Comparison of ENCODE assay signal across 13 cellular contexts in the genomic region with DNA sequence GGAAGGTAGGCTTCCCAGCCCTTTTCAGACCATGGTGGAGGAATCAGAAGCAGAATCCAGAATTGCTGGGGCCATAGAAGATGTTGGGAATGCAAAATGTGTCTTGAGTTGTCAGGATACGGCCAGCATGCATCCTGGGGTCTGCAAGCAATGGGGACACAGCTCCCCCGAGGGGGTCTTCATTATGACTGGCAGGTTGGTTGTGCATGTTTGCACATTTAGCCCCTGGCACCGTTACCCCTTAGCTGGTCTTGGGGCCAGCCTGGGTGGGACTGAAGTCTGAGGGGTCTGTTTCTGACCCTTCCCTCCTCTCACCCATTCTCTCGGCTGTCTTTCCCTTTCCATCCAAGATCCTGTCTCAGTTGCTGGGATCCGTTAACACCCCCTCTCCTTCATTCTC. TPM values are rescaled to one million over a fixed set of nuclear protein-coding genes. Genes with fewer than 3 reads are reported as not detected.
A peak's percentile ranks its signal among the peaks of the same experiment; 100 is the strongest.
DNase-seq lines count a peak whose midpoint lies in the region; ATAC-seq and TF ChIP-seq lines count a peak whose summit lies in the region.
"Had no signal": no experiment of that assay in that cellular context is flagged by ENCODE, and none has a peak within 500 bp of the region (broad histone marks: within the 10 kb centered on the region; RNA-seq: fewer than 3 reads in every experiment).

No MANE protein-coding gene starts in this region.

- CTCF ChIA-PET in activated CD8-positive, alpha-beta T cell treated with anti-CD3 and anti-CD28 coated beads, Interleukin-2, amount 10 ng/mL, durations not matched to agents 7 days and 5 days (lab: Charles Lee) = interaction anchor here (1.5 to 4.9 kb wide), 6 partner anchors 10 to 127 kb away, joined by 4 to 243 read pairs (median 18); no protein-coding TSS in a partner anchor
- CTCF ChIA-PET in activated CD8-positive, alpha-beta T cell treated with anti-CD3 and anti-CD28 coated beads for 36 hours (lab: Charles Lee) = interaction anchor here (1.4 to 6.3 kb wide), 3 partner anchors 63 to 162 kb away, joined by 5 to 97 read pairs (median 7); no protein-coding TSS in a partner anchor

- H4K20me1 ChIP-seq in BLaER1 = no peaks in the 10 kb centered on the region

- ATAC-seq in activated CD8-positive, alpha-beta T cell treated with anti-CD3 and anti-CD28 coated beads, Interleukin-2, amount 10 ng/mL, durations not matched to agents 7 days and 5 days = no peak
- no peak for ATAC-seq in activated CD8-positive, alpha-beta T cell treated with anti-CD3 and anti-CD28 coated beads for 36 hours

- peaks cover 16% of the 10 kb centered on the region for H3K36me3 Mint-ChIP-seq in activated CD8-positive, alpha-beta T cell treated with anti-CD3 and anti-CD28 coated beads, Interleukin-2, amount 10 ng/mL, durations not matched to agents 7 days and 5 days (ENCODE audit: low read depth)
- peaks cover 20% of the 10 kb centered on the region for H3K36me3 Mint-ChIP-seq in activated CD8-positive, alpha-beta T cell treated with anti-CD3 and anti-CD28 coated beads for 36 hours (ENCODE audit: low read depth)
- H3K36me3 Mint-ChIP-seq: CD4-positive, CD25-positive, alpha-beta regulatory T cell had no signal

- peaks cover 21% of the 10 kb centered on the region for H3K9me3 ChIP-seq in BLaER1
- peaks cover 0 to 6% (median 6%) of the 10 kb centered on the region in 4 donors for H3K9me3 ChIP-seq in esophagus muscularis mucosa

- no peak overlapping the region for H3K27ac Mint-ChIP-seq in activated CD8-positive, alpha-beta T cell treated with anti-CD3 and anti-CD28 coated beads, Interleukin-2, amount 10 ng/mL, durations not matched to agents 7 days and 5 days
- H3K27ac Mint-ChIP-seq in activated CD8-positive, alpha-beta T cell treated with anti-CD3 and anti-CD28 coated beads for 36 hours = no peak overlapping the region
- H3K27ac Mint-ChIP-seq: B cell; CD8-positive, alpha-beta memory T cell; H9 had no signal

- TF ChIP-seq CTCF in activated CD8-positive, alpha-beta T cell treated with anti-CD3 and anti-CD28 coated beads for 36 hours (IDR thresholded peaks at IDR 0.05) = no peak
- TF ChIP-seq CTCF in esophagus muscularis mucosa (IDR thresholded peaks at IDR 0.05) = no peak

- peaks cover 30% of the 10 kb centered on the region for H3K4me1 ChIP-seq in BLaER1
- peaks cover 0 to 23% (median 16%) of the 10 kb centered on the region in 4 donors for H3K4me1 ChIP-seq in esophagus muscularis mucosa

- peaks cover 49% of the 10 kb centered on the region for H3K4me1 Mint-ChIP-seq in activated CD8-positive, alpha-beta T cell treated with anti-CD3 and anti-CD28 coated beads, Interleukin-2, amount 10 ng/mL, durations not matched to agents 7 days and 5 days (ENCODE audit: low read depth)
- peaks cover 58% of the 10 kb centered on the region for H3K4me1 Mint-ChIP-seq in activated CD8-positive, alpha-beta T cell treated with anti-CD3 and anti-CD28 coated beads for 36 hours (ENCODE audit: low read depth)

- no peak for TF ChIP-seq EP300 in esophagus muscularis mucosa (IDR thresholded peaks at IDR 0.05)

- POLR2A ChIA-PET in activated CD8-positive, alpha-beta T cell treated with anti-CD3 and anti-CD28 coated beads, Interleukin-2, amount 10 ng/mL, durations not matched to agents 7 days and 5 days (lab: Charles Lee) = interaction anchor here (1.6 kb wide), 1 partner anchor 35 kb away, joined by 4 read pairs; no protein-coding TSS in a partner anchor
- POLR2A ChIA-PET in activated CD8-positive, alpha-beta T cell treated with anti-CD3 and anti-CD28 coated beads for 36 hours (lab: Charles Lee) = no interaction called here

- no peak overlapping the region for H3K4me3 Mint-ChIP-seq in activated CD8-positive, alpha-beta T cell treated with anti-CD3 and anti-CD28 coated beads, Interleukin-2, amount 10 ng/mL, durations not matched to agents 7 days and 5 days
- H3K4me3 Mint-ChIP-seq in activated CD8-positive, alpha-beta T cell treated with anti-CD3 and anti-CD28 coated beads for 36 hours = no peak overlapping the region
- H3K4me3 Mint-ChIP-seq: B cell; CD4-positive, CD25-positive, alpha-beta regulatory T cell; CD8-positive, alpha-beta memory T cell; H9 had no signal

- DNase-seq in activated CD8-positive, alpha-beta T cell treated with anti-CD3 and anti-CD28 coated beads, Interleukin-2, amount 10 ng/mL, durations not matched to agents 7 days and 5 days = peak; percentile 10
- no peak for DNase-seq in activated CD8-positive, alpha-beta T cell treated with anti-CD3 and anti-CD28 coated beads for 36 hours
- DNase-seq in esophagus muscularis mucosa (ENCODE audit: extremely low spot score) = peak; percentile 79
- DNase-seq in stimulated activated CD8-positive, alpha-beta memory T cell treated with anti-CD3 and anti-CD28 coated beads, Interleukin-4, amount 100 ng/mL, for 48 hours = peak; percentile 16
- no peak for DNase-seq in globus pallidus (ENCODE audit: low spot score)
- no peak for DNase-seq in stimulated activated naive CD4-positive, alpha-beta T cell treated with Interleukin-2 at 50 U/mL for 16 hours (lab: John Stamatoyannopoulos, UW)
- DNase-seq: C1 segment of cervical spinal cord; CD4-positive, CD25-positive, alpha-beta regulatory T cell; CD8-positive, alpha-beta memory T cell; COR-L47; H9 had no signal

- 0 out of 2 replicates have a peak overlapping the region, but pooled peaks have one; percentile 12 for H3K4me2 ChIP-seq in BLaER1

- intact Hi-C loops in activated CD8-positive, alpha-beta T cell treated with anti-CD3 and anti-CD28 coated beads for 36 hours (cut with micrococcal nuclease) = loop anchor here (5.0 kb wide), 1 partner anchor 49 kb away; the partner anchor contains the start of gene STARD5
- intact Hi-C loops in esophagus muscularis mucosa (cut with DNase I) = loop anchor here (10.0 kb wide), 1 partner anchor 62 kb away; no protein-coding TSS in a partner anchor

- WGBS in esophagus muscularis mucosa = 90% methylated on average over 2 of the region's 5 CpGs

- peaks cover 11% of the 10 kb centered on the region for H3K9me3 Mint-ChIP-seq in activated CD8-positive, alpha-beta T cell treated with anti-CD3 and anti-CD28 coated beads, Interleukin-2, amount 10 ng/mL, durations not matched to agents 7 days and 5 days (ENCODE audit: insufficient read depth)
- peaks cover 16% of the 10 kb centered on the region for H3K9me3 Mint-ChIP-seq in activated CD8-positive, alpha-beta T cell treated with anti-CD3 and anti-CD28 coated beads for 36 hours

- no peaks in the 10 kb centered on the region for H3K27me3 Mint-ChIP-seq in activated CD8-positive, alpha-beta T cell treated with anti-CD3 and anti-CD28 coated beads, Interleukin-2, amount 10 ng/mL, durations not matched to agents 7 days and 5 days (ENCODE audit: low read depth)
- H3K27me3 Mint-ChIP-seq in activated CD8-positive, alpha-beta T cell treated with anti-CD3 and anti-CD28 coated beads for 36 hours = no peaks in the 10 kb centered on the region
- H3K27me3 Mint-ChIP-seq: B cell; CD4-positive, CD25-positive, alpha-beta regulatory T cell had no signal

- H3K4me3 ChIP-seq in BLaER1 (no peak overlapping the region), esophagus muscularis mucosa (no peak overlapping the region)

- H3K27ac ChIP-seq in BLaER1 = no peak overlapping the region
- H3K27ac ChIP-seq in esophagus muscularis mucosa (replicated peaks in 1 of 4) = no peak overlapping the region

- no peak for TF ChIP-seq POLR2A in esophagus muscularis mucosa (IDR thresholded peaks at IDR 0.05; ENCODE audit: low read depth)

- H3K27me3 ChIP-seq in BLaER1 = no peaks in the 10 kb centered on the region
- H3K27me3 ChIP-seq in esophagus muscularis mucosa = no peaks in the 10 kb centered on the region

- H3K36me3 ChIP-seq in BLaER1 (no peaks in the 10 kb centered on the region), esophagus muscularis mucosa (peaks cover 0 to 10% (median 0%) of the 10 kb centered on the region in 4 donors)

- no peak overlapping the region for H3K9ac ChIP-seq in BLaER1

RNA-seq across cellular contexts. Expression of gene STARD5, which starts 50.7 kb away (rescaled TPM):
- total RNA-seq in activated CD8-positive, alpha-beta T cell treated with anti-CD3 and anti-CD28 coated beads, Interleukin-2, amount 10 ng/mL, durations not matched to agents 7 days and 5 days = 1 to 10 TPM; 4.9 to 5.3 TPM
- 1 to 10 TPM; 6.7 to 6.9 TPM for total RNA-seq in activated CD8-positive, alpha-beta T cell treated with anti-CD3 and anti-CD28 coated beads for 36 hours
- 1 to 10 TPM; 2.7 to 3.7 (median 3.0) TPM for total RNA-seq in esophagus muscularis mucosa

Comparison
In these comparisons a context has a peak if more than half of its experiments do, and no peak if none do; other contexts are left out.
1. DNase-seq: peak in activated CD8-positive, alpha-beta T cell treated with anti-CD3 and anti-CD28 coated beads, Interleukin-2, amount 10 ng/mL, durations not matched to agents 7 days and 5 days (single experiment), esophagus muscularis mucosa (single experiment) and stimulated activated CD8-positive, alpha-beta memory T cell treated with anti-CD3 and anti-CD28 coated beads, Interleukin-4, amount 100 ng/mL, for 48 hours (single experiment); none in activated CD8-positive, alpha-beta T cell treated with anti-CD3 and anti-CD28 coated beads for 36 hours (single experiment), globus pallidus (single experiment) and stimulated activated naive CD4-positive, alpha-beta T cell treated with Interleukin-2 at 50 U/mL for 16 hours (single experiment).